Comparison of ENCODE assay signal across 13 cellular contexts in the genomic region with DNA sequence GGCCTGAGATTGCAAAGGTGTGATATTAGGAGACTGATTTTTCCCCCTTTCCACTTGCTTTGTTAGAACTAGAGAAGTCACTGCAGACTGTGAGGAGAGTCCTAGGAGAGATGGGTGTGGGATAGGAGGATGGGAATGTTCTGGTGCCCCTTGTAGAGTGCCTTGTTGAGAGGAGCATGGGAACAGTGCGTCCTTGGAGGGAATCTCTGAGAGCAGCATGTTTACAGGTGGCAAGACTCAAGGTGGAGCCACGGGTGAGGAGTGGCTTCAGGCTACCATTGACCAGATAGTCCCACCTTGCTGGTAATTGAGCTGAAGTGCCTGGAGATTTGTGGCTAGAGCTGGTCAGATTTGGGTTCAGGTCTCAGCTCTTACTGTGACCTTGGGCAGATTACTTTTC. TPM values are rescaled to one million over a fixed set of nuclear protein-coding genes. Genes with fewer than 3 reads are reported as not detected.
DNase-seq lines count a peak whose midpoint lies in the region; ATAC-seq, FAIRE-seq and TF ChIP-seq lines count a peak whose summit lies in the region.
"Had no signal": no experiment of that assay in that cellular context is flagged by ENCODE, and none has a peak within 500 bp of the region (broad histone marks: within the 10 kb centered on the region; RNA-seq: fewer than 3 reads in every experiment).

No MANE protein-coding gene starts in this region.

- H3K4me1 ChIP-seq in CD4-positive, CD25-positive, alpha-beta regulatory T cell (ENCODE audit: control insufficient read depth, insufficient read depth, low read length, poor library complexity, severe bottlenecking) = peaks cover 100% of the 10 kb centered on the region
- peaks cover 50% of the 10 kb centered on the region for H3K4me1 ChIP-seq in GM12878 (ENCODE audit: control insufficient read depth, insufficient read depth, low read length)

- peak overlapping the region; percentile 89 for H3K4me3 ChIP-seq in CD4-positive, CD25-positive, alpha-beta regulatory T cell (ENCODE audit: low read depth, low read length)
- H3K4me3 ChIP-seq in GM12878 = 0 out of 2 replicates have a peak overlapping the region, but pooled peaks have one; percentile 26
- H3K4me3 ChIP-seq in MG63 = no peak overlapping the region

- H3K36me3 Mint-ChIP-seq in CD4-positive, CD25-positive, alpha-beta regulatory T cell = peaks cover 19% of the 10 kb centered on the region
- peaks cover 4% of the 10 kb centered on the region for H3K36me3 Mint-ChIP-seq in IgD-negative memory B cell
- H3K36me3 Mint-ChIP-seq in progenitor cell of endocrine pancreas (ENCODE audit: insufficient read depth) = peaks cover 9% of the 10 kb centered on the region

- H3K4me2 ChIP-seq in GM12878 (ENCODE audit: control insufficient read depth, insufficient read depth) = peak overlapping the region; percentile 75

- no peak overlapping the region for H3K9ac ChIP-seq in GM12878 (ENCODE audit: control insufficient read depth, insufficient read depth, low read length)

- BruUV-seq in GM12878 (replicated peaks; lab: Mats Ljungman, UMichigan) = no TSS peak

- FAIRE-seq in GM12878 (lab: Jason Lieb, UNC) = no peak
- FAIRE-seq: frontal cortex had no signal

- intact Hi-C loops in GM12878 (cut with micrococcal nuclease; ENCODE audit: unreplicated experiment) = no loop called here

- no peak overlapping the region for H2AFZ ChIP-seq in GM12878 (ENCODE audit: control insufficient read depth, low read depth, low read length)

- no peak for TF ChIP-seq EP300 in GM12878 (IDR thresholded peaks at IDR 0.05; ENCODE audit: borderline replicate concordance in 1 of 2, control insufficient read depth in 1 of 2, low read depth in 2 of 2, low read length in 2 of 2)

- no peaks in the 10 kb centered on the region for H3K27me3 ChIP-seq in CD4-positive, CD25-positive, alpha-beta regulatory T cell (ENCODE audit: control insufficient read depth, insufficient read depth, low read length)
- H3K27me3 ChIP-seq in GM12878 (replicated peaks in 1 of 2; ENCODE audit: control insufficient read depth in 2 of 2, insufficient read depth in 2 of 2, low read length in 1 of 2) (no peaks in the 10 kb centered on the region), MG63 (no peaks in the 10 kb centered on the region)

- ATAC-seq in CD4-positive, CD25-positive, alpha-beta regulatory T cell (ENCODE audit: low read depth in 2 of 2) = no peak
- no peak for ATAC-seq in GM12878

- no peak for TF ChIP-seq POLR2A in GM12878 (IDR thresholded peaks at IDR 0.05; ENCODE audit: low read depth, low read length)

- SMC1A ChIA-PET in GM12878 (lab: Charles Lee; ENCODE audit: uncharacterized antibody, unreplicated experiment) = interaction anchor here (0.5 to 2.2 kb wide), 7 partner anchors 8 to 177 kb away, joined by 3 to 15 read pairs (median 4); no protein-coding TSS in a partner anchor

- peaks cover 31 to 92% (median 78%) of the 10 kb centered on the region in 4 donors for H3K4me1 Mint-ChIP-seq in CD4-positive, CD25-positive, alpha-beta regulatory T cell
- H3K4me1 Mint-ChIP-seq in IgD-negative memory B cell (peaks cover 36 to 60% (median 41%) of the 10 kb centered on the region in 3 donors), progenitor cell of endocrine pancreas (ENCODE audit: low read depth) (peaks cover 38% of the 10 kb centered on the region)

- POLR2A ChIA-PET in GM12878 (lab: Charles Lee) = interaction anchor here (2.6 to 11.3 kb wide), 3 partner anchors 9 to 13 kb away, joined by 10 to 84 read pairs (median 11); no protein-coding TSS in a partner anchor

- H3K27ac Mint-ChIP-seq in CD4-positive, CD25-positive, alpha-beta regulatory T cell = peak overlapping the region; percentile 92 to 100 (median 94)
- H3K27ac Mint-ChIP-seq in IgD-negative memory B cell = peak overlapping the region; percentile 9 to 69 (median 69)
- peak overlapping the region; percentile 47 for H3K27ac Mint-ChIP-seq in progenitor cell of endocrine pancreas
- H3K27ac Mint-ChIP-seq: dendritic cell treated with granulocyte-macrophage colony-stimulating factor and Interleukin-4, amounts not matched to agents 40 ng/mL and 50 ng/mL, for 4 days had no signal

- H4K20me1 ChIP-seq in GM12878 (ENCODE audit: control insufficient read depth, insufficient read depth) = peaks cover 9% of the 10 kb centered on the region

- peaks cover 7% of the 10 kb centered on the region for H3K36me3 ChIP-seq in CD4-positive, CD25-positive, alpha-beta regulatory T cell (ENCODE audit: control insufficient read depth, insufficient read depth, low read length)
- peaks cover 2 to 3% of the 10 kb centered on the region in 2 experiments; a peak in 3 of 4 replicates for H3K36me3 ChIP-seq in GM12878 (ENCODE audit: control insufficient read depth in 2 of 2, insufficient read depth in 2 of 2, low read length in 1 of 2)
- H3K36me3 ChIP-seq in MG63 = peaks cover 5% of the 10 kb centered on the region; the same call in 1 of the 2 replicates

- TF ChIP-seq RAD21 in GM12878 (IDR thresholded peaks at IDR 0.05; ENCODE audit: insufficient read depth, low read depth, low read length) = no peak

- CTCF ChIA-PET in GM12878 (lab: Yijun Ruan, JAX) = interaction anchor here (0.5 to 10.1 kb wide), 6 partner anchors 10 to 174 kb away, joined by 3 to 75 read pairs (median 3); no protein-coding TSS in a partner anchor

- no peaks in the 10 kb centered on the region for H3K9me3 Mint-ChIP-seq in CD4-positive, CD25-positive, alpha-beta regulatory T cell
- no peaks in the 10 kb centered on the region for H3K9me3 Mint-ChIP-seq in IgD-negative memory B cell
- no peaks in the 10 kb centered on the region for H3K9me3 Mint-ChIP-seq in progenitor cell of endocrine pancreas (ENCODE audit: low read depth)
- H3K9me3 Mint-ChIP-seq: dendritic cell treated with granulocyte-macrophage colony-stimulating factor and Interleukin-4, amounts not matched to agents 40 ng/mL and 50 ng/mL, for 4 days had no signal

- H3K9me3 ChIP-seq in CD4-positive, CD25-positive, alpha-beta regulatory T cell (ENCODE audit: control insufficient read depth in 2 of 2, low read length in 2 of 2) = no peaks in the 10 kb centered on the region
- H3K9me3 ChIP-seq in GM12878 (replicated peaks; ENCODE audit: control insufficient read depth, insufficient read depth, low read length) (no peaks in the 10 kb centered on the region), MG63 (no peaks in the 10 kb centered on the region)

- RAD21 ChIA-PET in GM12878 (lab: Charles Lee; ENCODE audit: unreplicated experiment) = interaction anchor here (2.4 to 4.0 kb wide), 2 partner anchors 9 to 14 kb away, joined by 8 to 42 read pairs; no protein-coding TSS in a partner anchor

- H3K27ac ChIP-seq in CD4-positive, CD25-positive, alpha-beta regulatory T cell (ENCODE audit: insufficient read depth, low read length, poor library complexity, severe bottlenecking) = peak overlapping the region; percentile 87
- H3K27ac ChIP-seq in GM12878 (ENCODE audit: control insufficient read depth, insufficient read depth) = no peak overlapping the region

- no peak for DNase-seq in CD4-positive, CD25-positive, alpha-beta regulatory T cell
- DNase-seq in GM12878 (ENCODE audit: low read depth, low spot score) = no peak
- no peak for DNase-seq in progenitor cell of endocrine pancreas (ENCODE audit: low spot score, unreplicated experiment)
- no peak for DNase-seq in GM10266 (ENCODE audit: extremely low spot score)
- no peak for DNase-seq in stimulated activated CD4-positive, alpha-beta T cell treated with anti-CD3 and anti-CD28 coated beads, Interleukin-2, amount 100 ng/mL, for 48 hours
- no peak for DNase-seq in MG63
- DNase-seq: GOT3, kidney glomerular epithelial cell, NCI-H1105 treated with DMSO at 0.1 percent for 48 hours, NCI-H524 had no signal

- H3K4me3 Mint-ChIP-seq in CD4-positive, CD25-positive, alpha-beta regulatory T cell = peak overlapping the region; percentile 95 to 97 (median 96)
- H3K4me3 Mint-ChIP-seq in IgD-negative memory B cell (peak overlapping the region in 3 of 4 donors; percentile 6 to 75 (median 55)), progenitor cell of endocrine pancreas (ENCODE audit: low read depth) (no peak overlapping the region)
- H3K4me3 Mint-ChIP-seq: dendritic cell treated with granulocyte-macrophage colony-stimulating factor and Interleukin-4, amounts not matched to agents 40 ng/mL and 50 ng/mL, for 4 days had no signal

- no peaks in the 10 kb centered on the region for H3K27me3 Mint-ChIP-seq in CD4-positive, CD25-positive, alpha-beta regulatory T cell
- H3K27me3 Mint-ChIP-seq in IgD-negative memory B cell (peaks cover 3% of the 10 kb centered on the region), progenitor cell of endocrine pancreas (no peaks in the 10 kb centered on the region)

- no peak for TF ChIP-seq CTCF in GM12878 (IDR thresholded peaks at IDR 0.05 in 2 of 3, conservative IDR thresholded peaks at IDR 0.05 in 1 of 3; ENCODE audit: control insufficient read depth in 2 of 3, extremely low read depth in 1 of 3, insufficient read depth in 1 of 3, low read depth in 3 of 3, low read length in 3 of 3)
- no peak for TF ChIP-seq CTCF in progenitor cell of endocrine pancreas (IDR thresholded peaks at IDR 0.05; ENCODE audit: unreplicated experiment)
- TF ChIP-seq CTCF in GM10266 (IDR thresholded peaks at IDR 0.05; ENCODE audit: control insufficient read depth, insufficient read depth, low read depth, missing control alignments) = no peak

- 97% methylated on average over 2 of the region's 2 CpGs for WGBS in GM12878 (ENCODE audit: insufficient coverage, insufficient replicate concordance, low lambda C conversion rate, missing lambda C conversion rate)

- in situ Hi-C loops in GM12878 (cut with MboI) = no loop called here

- peaks cover 89% of the 10 kb centered on the region for H3K79me2 ChIP-seq in GM12878 (ENCODE audit: control insufficient read depth, insufficient read depth, low read length)

RNA-seq across cellular contexts. Expression of a gene that starts 6.0 kb away (rescaled TPM):
- total RNA-seq in CD4-positive, CD25-positive, alpha-beta regulatory T cell = 540 TPM
- 10 to 100 TPM; 30.4 to 36.1 (median 33.0) TPM for polyA plus RNA-seq in CD4-positive, CD25-positive, alpha-beta regulatory T cell
- 12.8 TPM for polyA plus RNA-seq in IgD-negative memory B cell
- 292 and 309 TPM in 2 replicates for total RNA-seq in GM12878 (2013; cell fraction: nucleolus; rRNA removed)
- total RNA-seq in GM12878 (2014; rRNA removed) = 48.4 and 55.4 TPM in 2 replicates
- 39.3 and 39.5 TPM in 2 replicates for total RNA-seq in GM12878 (2014; rRNA removed; fragmentation: Illumina TruSeq; extraction: Trizol)
- total RNA-seq in GM12878 (2021) = 78.6 and 85.4 TPM in 2 replicates
- polyA plus RNA-seq in GM12878 (2011; ENCODE audit: low read depth) = 53.5 TPM
- polyA plus RNA-seq in GM12878 (2011; rRNA removed) = 61.7 and 114 TPM in 2 replicates
- 117 and 135 TPM in 2 replicates for polyA plus RNA-seq in GM12878 (2011; cell fraction: cytosol; rRNA removed)
- polyA plus RNA-seq in GM12878 (2011; cell fraction: nucleus; rRNA removed) = 795 and 878 TPM in 2 replicates
- 67.5 and 102 TPM in 2 replicates for polyA plus RNA-seq in GM12878 (2012)
- polyA plus RNA-seq in GM12878 (2014; fragmentation: Illumina TruSeq; extraction: Trizol) = 29.2 and 51.0 TPM in 2 replicates
- polyA plus RNA-seq in GM12878 (2014; fragmentation: Nextera tagmentation; extraction: Ambion mirVana) = 1 to 10 TPM; 2.6 to 3.0 TPM
- polyA plus RNA-seq in GM12878 (2014; rRNA removed) = 70.4 and 85.0 TPM in 2 replicates
- polyA plus RNA-seq in GM12878 (2016; fragmentation: Nextera tagmentation; extraction: Ambion mirVana) = 10 to 100 TPM; 12.8 to 13.0 TPM
- 123 and 185 TPM in 2 replicates for polyA minus RNA-seq in GM12878 (2011; rRNA and poly(A)+ RNA removed)
- 60.8 and 65.4 TPM in 2 replicates for polyA minus RNA-seq in GM12878 (2011; cell fraction: cytosol; rRNA and poly(A)+ RNA removed)
- polyA minus RNA-seq in GM12878 (2011; cell fraction: nucleus; rRNA and poly(A)+ RNA removed) = 200 and 222 TPM in 2 replicates
- 391 and 395 TPM in 2 replicates for total RNA-seq in progenitor cell of endocrine pancreas
- total RNA-seq in MG63 (2014; rRNA removed; shearing (Covaris generic); ENCODE audit: low replicate concordance) = 35.8 and 99.5 TPM in 2 replicates
